8 cellular contexts compared by ENCODE assay signal in genomic region chr19:52270266-52270885, GRCh38. TPM values are rescaled to one million over a fixed set of nuclear protein-coding genes. Genes with fewer than 3 reads are reported as not detected.
A peak's percentile ranks its signal among the peaks of the same experiment; 100 is the strongest.
DNase-seq lines count a peak whose midpoint lies in the region; ATAC-seq and TF ChIP-seq lines count a peak whose summit lies in the region.

No MANE protein-coding gene starts in this region.

- H2BK120ac ChIP-seq in trophoblast cell (ENCODE audit: insufficient read depth, low read length, poor library complexity): no peak overlapping the region

- H3K14ac ChIP-seq in trophoblast cell (ENCODE audit: low read length): peak overlapping the region; percentile 28

- no peak overlapping the region for H4K8ac ChIP-seq in trophoblast cell (ENCODE audit: low read depth, low read length)

- peak overlapping the region; percentile 72 for H3K4me3 ChIP-seq in fibroblast of villous mesenchyme (ENCODE audit: low read depth, low read length)
- peak overlapping the region; percentile 94 for H3K4me3 ChIP-seq in trophoblast cell (ENCODE audit: low read depth, low read length)

- DNase-seq in ELR (ENCODE audit: low read depth) (peak; percentile 35), HPDE6-E6E7 (ENCODE audit: extremely low spot score) (peak; percentile 10), fibroblast of villous mesenchyme (ENCODE audit: low read depth) (no peak), trophoblast cell (no peak), midbrain (lab: John Stamatoyannopoulos, UW) (no peak)
- DNase-seq in activated CD4-positive, alpha-beta T cell treated with anti-CD3 and anti-CD28 coated beads, Interleukin-2, amount 10 ng/mL, durations not matched to agents 7 days and 5 days: peak; percentile 27

- CTCF ChIA-PET in activated CD4-positive, alpha-beta T cell treated with anti-CD3 and anti-CD28 coated beads, Interleukin-2, amount 10 ng/mL, durations not matched to agents 7 days and 5 days (lab: Charles Lee): no interaction called here

- H3K36me3 Mint-ChIP-seq in activated CD4-positive, alpha-beta T cell treated with anti-CD3 and anti-CD28 coated beads, Interleukin-2, amount 10 ng/mL, durations not matched to agents 7 days and 5 days (ENCODE audit: low read depth): peaks cover 53% of the 10 kb centered on the region

- H3K9ac ChIP-seq in trophoblast cell (ENCODE audit: low read length): peak overlapping the region; percentile 94

- no peak overlapping the region for H3K18ac ChIP-seq in trophoblast cell (ENCODE audit: low read length)

- peaks cover 41% of the 10 kb centered on the region for H3K9me3 Mint-ChIP-seq in activated CD4-positive, alpha-beta T cell treated with anti-CD3 and anti-CD28 coated beads, Interleukin-2, amount 10 ng/mL, durations not matched to agents 7 days and 5 days

- peaks cover 13% of the 10 kb centered on the region for H3K79me2 ChIP-seq in trophoblast cell (ENCODE audit: control insufficient read depth, insufficient read depth, low read length, poor library complexity)

- peak overlapping the region; percentile 35 for H4K12ac ChIP-seq in trophoblast cell (ENCODE audit: low read depth, low read length)

- H3K79me1 ChIP-seq in trophoblast cell (ENCODE audit: low read length): peaks cover 6% of the 10 kb centered on the region

- H3K4me1 Mint-ChIP-seq in activated CD4-positive, alpha-beta T cell treated with anti-CD3 and anti-CD28 coated beads, Interleukin-2, amount 10 ng/mL, durations not matched to agents 7 days and 5 days: peaks cover 22% of the 10 kb centered on the region

- H2AFZ ChIP-seq in trophoblast cell (ENCODE audit: insufficient read depth, low read length, poor library complexity): no peak overlapping the region

- no peak for ATAC-seq in activated CD4-positive, CD25-positive, alpha-beta regulatory T cell treated with anti-CD3 and anti-CD28 coated beads, Interleukin-2, amount 50 U/mL, for 24 hours
- ATAC-seq in HG03520 (IDR thresholded peaks at IDR 0.05; ENCODE audit: unreplicated experiment): no peak

- no peaks in the 10 kb centered on the region for H3K9me3 ChIP-seq in trophoblast cell (ENCODE audit: insufficient read depth, low read depth, low read length)

- H3K4me2 ChIP-seq in trophoblast cell (ENCODE audit: low read length): peak overlapping the region; percentile 64

- peak overlapping the region; percentile 98 for H3K27ac Mint-ChIP-seq in activated CD4-positive, alpha-beta T cell treated with anti-CD3 and anti-CD28 coated beads, Interleukin-2, amount 10 ng/mL, durations not matched to agents 7 days and 5 days

- peak overlapping the region; percentile 3 for H4K91ac ChIP-seq in trophoblast cell (ENCODE audit: low read depth, low read length)

- no peak overlapping the region for H2AK5ac ChIP-seq in trophoblast cell (ENCODE audit: low read length)

- no peak for TF ChIP-seq CTCF in fibroblast of villous mesenchyme (IDR thresholded peaks at IDR 0.05; ENCODE audit: insufficient read depth, low read depth, low read length)

- no peak overlapping the region for H2BK12ac ChIP-seq in trophoblast cell (ENCODE audit: low read length)

- peaks cover 9% of the 10 kb centered on the region in 2 experiments for H3K36me3 ChIP-seq in trophoblast cell (ENCODE audit: control insufficient read depth in 1 of 2, insufficient read depth in 2 of 2, low read length in 2 of 2)

- H2BK5ac ChIP-seq in trophoblast cell (ENCODE audit: low read depth, low read length, poor library complexity): peak overlapping the region; percentile 84

- POLR2A ChIA-PET in activated CD4-positive, alpha-beta T cell treated with anti-CD3 and anti-CD28 coated beads, Interleukin-2, amount 10 ng/mL, durations not matched to agents 7 days and 5 days (lab: Charles Lee): no interaction called here

- H3K4ac ChIP-seq in trophoblast cell (ENCODE audit: low read depth, low read length): peak overlapping the region; percentile 90

- no peaks in the 10 kb centered on the region for H3K27me3 Mint-ChIP-seq in activated CD4-positive, alpha-beta T cell treated with anti-CD3 and anti-CD28 coated beads, Interleukin-2, amount 10 ng/mL, durations not matched to agents 7 days and 5 days

- H3K27me3 ChIP-seq in trophoblast cell (ENCODE audit: insufficient read depth, low read length): no peaks in the 10 kb centered on the region

- peaks cover 0 to 2% of the 10 kb centered on the region in 2 experiments for H3K4me1 ChIP-seq in trophoblast cell (ENCODE audit: control insufficient read depth in 1 of 2, insufficient read depth in 2 of 2, low read length in 2 of 2)

- no peak overlapping the region for H3K23ac ChIP-seq in trophoblast cell (ENCODE audit: low read length)

- no peak overlapping the region for H3K27ac ChIP-seq in trophoblast cell (ENCODE audit: low read depth, low read length)

- H3K4me3 Mint-ChIP-seq in activated CD4-positive, alpha-beta T cell treated with anti-CD3 and anti-CD28 coated beads, Interleukin-2, amount 10 ng/mL, durations not matched to agents 7 days and 5 days: peak overlapping the region; percentile 100

- WGBS in trophoblast cell (ENCODE audit: extremely low coverage, insufficient coverage, insufficient read length): no CpG with 5 or more reads among the region's 11 CpGs

RNA-seq across cellular contexts. Expression of gene ZNF766, which starts 1.0 kb away (rescaled TPM):
- 10 to 100 TPM; 23.3 to 24.0 TPM for total RNA-seq in activated CD4-positive, alpha-beta T cell treated with anti-CD3 and anti-CD28 coated beads, Interleukin-2, amount 10 ng/mL, durations not matched to agents 7 days and 5 days
- total RNA-seq in fibroblast of villous mesenchyme: 6.4 and 12.1 TPM in 2 replicates
- polyA plus RNA-seq in trophoblast cell (2013): 14.6 and 16.6 TPM in 2 replicates

RNA-seq across cellular contexts. Expression of gene ZNF480, which starts 26.6 kb away (rescaled TPM):
- 10 to 100 TPM; 17.4 to 18.4 TPM for total RNA-seq in activated CD4-positive, alpha-beta T cell treated with anti-CD3 and anti-CD28 coated beads, Interleukin-2, amount 10 ng/mL, durations not matched to agents 7 days and 5 days
- 6.4 and 8.2 TPM in 2 replicates for total RNA-seq in fibroblast of villous mesenchyme
- 9.3 and 10.7 TPM in 2 replicates for polyA plus RNA-seq in trophoblast cell (2013)

Comparison
In these comparisons a context has a peak if more than half of its experiments do, and no peak if none do; other contexts are left out.
1. DNase-seq: peak in ELR (single experiment), HPDE6-E6E7 (single experiment) and activated CD4-positive, alpha-beta T cell treated with anti-CD3 and anti-CD28 coated beads, Interleukin-2, amount 10 ng/mL, durations not matched to agents 7 days and 5 days (single experiment); none in fibroblast of villous mesenchyme (single experiment), trophoblast cell (0 of 2) and midbrain (single experiment).